9 cellular contexts compared by ENCODE assay signal in genomic region chr16:57039148-57039812, GRCh38. TPM values are rescaled to one million over a fixed set of nuclear protein-coding genes. Genes with fewer than 3 reads are reported as not detected.
DNase-seq lines count a peak whose midpoint lies in the region; ATAC-seq and TF ChIP-seq lines count a peak whose summit lies in the region.
"Had no signal": no experiment of that assay in that cellular context is flagged by ENCODE, and none has a peak within 500 bp of the region (broad histone marks: within the 10 kb centered on the region; RNA-seq: fewer than 3 reads in every experiment).

No MANE protein-coding gene starts in this region.

- POLR2A ChIA-PET in naive thymus-derived CD8-positive, alpha-beta T cell (lab: Charles Lee) = interaction anchor here (0.6 to 13.2 kb wide), 21 partner anchors 12 to 188 kb away, joined by 3 to 319 read pairs (median 5); partner anchors contain the start of genes HERPUD1 and NLRC5
- POLR2A ChIA-PET in PC-9 (lab: Charles Lee; ENCODE audit: unreplicated experiment) = interaction anchor here (0.6 kb wide), 1 partner anchor 151 kb away, joined by 5 read pairs; no protein-coding TSS in a partner anchor

- H3K4me2 ChIP-seq in PC-9 = no peak overlapping the region

- H3K9me2 ChIP-seq in PC-9 (ENCODE audit: insufficient read depth) = no peaks in the 10 kb centered on the region

- H3K36me3 Mint-ChIP-seq in activated T-helper 17 cell treated with anti-CD3 and anti-CD28 coated beads, Interleukin-2, amount 50 U/mL, for 72 hours (ENCODE audit: low read depth) = peaks cover 94% of the 10 kb centered on the region
- peaks cover 0 to 73% (median 37%) of the 10 kb centered on the region in 3 donors for H3K36me3 Mint-ChIP-seq in naive thymus-derived CD8-positive, alpha-beta T cell
- H3K36me3 Mint-ChIP-seq: brain had no signal

- peaks cover 70% of the 10 kb centered on the region for H3K4me1 Mint-ChIP-seq in activated T-helper 17 cell treated with anti-CD3 and anti-CD28 coated beads, Interleukin-2, amount 50 U/mL, for 72 hours
- H3K4me1 Mint-ChIP-seq in naive thymus-derived CD8-positive, alpha-beta T cell = peaks cover 55 to 96% (median 93%) of the 10 kb centered on the region in 4 donors

- H3K79me2 ChIP-seq in PC-9 (ENCODE audit: low read depth) = no peaks in the 10 kb centered on the region

- DNase-seq in ELR (ENCODE audit: low read depth) (peak; percentile 81), NCI-H748 (lab: John Stamatoyannopoulos, UW; ENCODE audit: unreplicated experiment) (no peak), PC-9 (no peak), vagina (ENCODE audit: extremely low spot score in 2 of 2) (no peak)
- DNase-seq in naive thymus-derived CD8-positive, alpha-beta T cell = peak in 5 of 10 donors; percentile 19 to 67 (median 58)

- ATAC-seq in HG03175 (IDR thresholded peaks at IDR 0.05; ENCODE audit: unreplicated experiment) (peak; percentile 25), HG02642 (IDR thresholded peaks at IDR 0.05; ENCODE audit: poor library complexity, unreplicated experiment) (no peak)
- no peak for ATAC-seq in activated T-helper 17 cell treated with anti-CD3 and anti-CD28 coated beads, Interleukin-2, amount 50 U/mL, for 72 hours (replicated peaks)
- peak; percentile 47 to 48 for ATAC-seq in naive thymus-derived CD8-positive, alpha-beta T cell

- H3K4me1 ChIP-seq in PC-9 (replicated peaks; ENCODE audit: insufficient read depth) = no peaks in the 10 kb centered on the region
- H3K4me1 ChIP-seq in vagina = no peaks in the 10 kb centered on the region

- H3K27me3 ChIP-seq in PC-9 (ENCODE audit: insufficient read depth, low read depth) (no peaks in the 10 kb centered on the region), vagina (no peaks in the 10 kb centered on the region)

- intact Hi-C loops in PC-9 (cut with micrococcal nuclease; ENCODE audit: unreplicated experiment) = no loop called here
- intact Hi-C loops in vagina (cut with DNase I) = no loop called here

- CTCF ChIA-PET in PC-9 (lab: Charles Lee) = no interaction called here

- H3K27ac ChIP-seq in PC-9 (no peak overlapping the region), vagina (no peak overlapping the region)

- H3K9me3 ChIP-seq in PC-9 (ENCODE audit: insufficient read depth, low read depth) (no peaks in the 10 kb centered on the region), vagina (no peaks in the 10 kb centered on the region)

- H3K36me3 ChIP-seq in PC-9 (ENCODE audit: low read depth) (no peaks in the 10 kb centered on the region), vagina (peaks cover 0 to 24% of the 10 kb centered on the region in 2 donors)

- peak overlapping the region; percentile 84 for H3K4me3 Mint-ChIP-seq in activated T-helper 17 cell treated with anti-CD3 and anti-CD28 coated beads, Interleukin-2, amount 50 U/mL, for 72 hours
- peak overlapping the region; percentile 64 to 91 (median 80) for H3K4me3 Mint-ChIP-seq in naive thymus-derived CD8-positive, alpha-beta T cell
- H3K4me3 Mint-ChIP-seq: brain had no signal

- no TSS peak for BruUV-seq in PC-9 (replicated peaks; lab: Mats Ljungman, UMichigan)

- TF ChIP-seq CTCF in PC-9 (conservative IDR thresholded peaks at IDR 0.05) = no peak
- no peak for TF ChIP-seq CTCF in vagina (IDR thresholded peaks at IDR 0.05)

- no peak overlapping the region for H3K4me3 ChIP-seq in PC-9
- H3K4me3 ChIP-seq in vagina = no peak overlapping the region

- H3K9me3 Mint-ChIP-seq in activated T-helper 17 cell treated with anti-CD3 and anti-CD28 coated beads, Interleukin-2, amount 50 U/mL, for 72 hours = no peaks in the 10 kb centered on the region
- no peaks in the 10 kb centered on the region for H3K9me3 Mint-ChIP-seq in naive thymus-derived CD8-positive, alpha-beta T cell

- TF ChIP-seq POLR2A in vagina (IDR thresholded peaks at IDR 0.05) = no peak

- peak overlapping the region; percentile 99 for H3K27ac Mint-ChIP-seq in activated T-helper 17 cell treated with anti-CD3 and anti-CD28 coated beads, Interleukin-2, amount 50 U/mL, for 72 hours
- peak overlapping the region; percentile 88 to 100 (median 97) for H3K27ac Mint-ChIP-seq in naive thymus-derived CD8-positive, alpha-beta T cell

- no peak overlapping the region for H2AFZ ChIP-seq in PC-9

- H3K27me3 Mint-ChIP-seq in activated T-helper 17 cell treated with anti-CD3 and anti-CD28 coated beads, Interleukin-2, amount 50 U/mL, for 72 hours = no peaks in the 10 kb centered on the region
- H3K27me3 Mint-ChIP-seq in naive thymus-derived CD8-positive, alpha-beta T cell = no peaks in the 10 kb centered on the region

- H4K20me1 ChIP-seq in PC-9 (ENCODE audit: insufficient read depth) = no peaks in the 10 kb centered on the region

- H3F3A ChIP-seq in PC-9 (ENCODE audit: insufficient read depth, low read depth) = no peaks in the 10 kb centered on the region

RNA-seq across cellular contexts. Expression of gene NLRC5, which starts 49.9 kb away (rescaled TPM):
- total RNA-seq in activated T-helper 17 cell treated with anti-CD3 and anti-CD28 coated beads, Interleukin-2, amount 50 U/mL, for 72 hours = 100 to 1,000 TPM; 182 to 219 TPM
- total RNA-seq in naive thymus-derived CD8-positive, alpha-beta T cell = 100 to 1,000 TPM; 474 to 488 TPM
- 100 to 1,000 TPM in 1 of 3 donors, 10 to 100 TPM in 2; 70.4 to 137 (median 80.0) TPM for polyA plus RNA-seq in naive thymus-derived CD8-positive, alpha-beta T cell
- total RNA-seq in PC-9 (2021) = 21.9 and 29.7 TPM in 2 replicates
- 114 TPM for total RNA-seq in vagina

RNA-seq across cellular contexts. Expression of gene CPNE2, which starts 53.1 kb away (rescaled TPM):
- total RNA-seq in activated T-helper 17 cell treated with anti-CD3 and anti-CD28 coated beads, Interleukin-2, amount 50 U/mL, for 72 hours = 1 to 10 TPM; 3.8 to 4.4 TPM
- total RNA-seq in naive thymus-derived CD8-positive, alpha-beta T cell = 10 to 100 TPM in 1 of 2 experiments, 1 to 10 TPM in 1; 9.6 to 10.3 TPM
- 10 to 100 TPM; 26.8 to 60.4 (median 30.4) TPM for polyA plus RNA-seq in naive thymus-derived CD8-positive, alpha-beta T cell
- total RNA-seq in PC-9 (2021) (34.7 and 35.2 TPM in 2 replicates), vagina (40.3 TPM)

Comparison
In these comparisons a context has a peak if more than half of its experiments do, and no peak if none do; other contexts are left out.
1. ATAC-seq: peak in HG03175 (single experiment) and naive thymus-derived CD8-positive, alpha-beta T cell (2 of 2); none in activated T-helper 17 cell treated with anti-CD3 and anti-CD28 coated beads, Interleukin-2, amount 50 U/mL, for 72 hours (single experiment) and HG02642 (single experiment).